ENCODE assay signal across 17 cellular contexts in the genomic region with DNA sequence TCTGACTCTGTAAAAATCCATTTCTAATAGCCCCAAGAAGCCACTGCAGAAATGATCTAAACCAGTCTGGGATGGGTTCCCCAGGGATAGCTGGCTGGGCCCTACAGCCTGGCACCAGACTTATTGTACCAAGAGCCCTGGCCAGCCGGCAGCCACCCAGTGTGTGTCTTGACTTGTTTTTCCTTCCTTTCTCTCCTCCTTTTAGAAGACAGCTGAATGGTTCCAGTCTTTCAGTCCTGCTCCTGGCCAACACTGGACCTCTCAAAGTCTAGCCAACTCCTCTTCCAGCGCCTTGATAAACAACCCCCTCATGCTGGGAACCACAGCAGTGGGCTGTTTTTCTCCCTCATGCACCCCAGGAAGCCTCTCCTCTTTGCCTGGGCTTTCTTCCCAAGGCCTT. TPM values are rescaled to one million over a fixed set of nuclear protein-coding genes. Genes with fewer than 3 reads are reported as not detected.
DNase-seq lines count a peak whose midpoint lies in the region; ATAC-seq and TF ChIP-seq lines count a peak whose summit lies in the region.
"Had no signal": no experiment of that assay in that cellular context is flagged by ENCODE, and none has a peak within 500 bp of the region (broad histone marks: within the 10 kb centered on the region; RNA-seq: fewer than 3 reads in every experiment).

No MANE protein-coding gene starts in this region.

- peaks cover 11% of the 10 kb centered on the region for H3K4me1 Mint-ChIP-seq in GM23338
- H3K4me1 Mint-ChIP-seq: CD8-positive, alpha-beta memory T cell had no signal

- H3K9me3 Mint-ChIP-seq in GM23338, result peaks cover 22% of the 10 kb centered on the region

- ATAC-seq in GM23338, result no peak
- no peak for ATAC-seq in HG03196 (IDR thresholded peaks at IDR 0.05; ENCODE audit: unreplicated experiment)
- no peak for ATAC-seq in GM19452 (IDR thresholded peaks at IDR 0.05; ENCODE audit: unreplicated experiment)
- ATAC-seq in GM18498 (IDR thresholded peaks at IDR 0.05; ENCODE audit: unreplicated experiment), result no peak
- ATAC-seq: HCT116, K562, Panc1 had no signal

- H3K4me3 ChIP-seq in GM23338, result no peak overlapping the region
- H3K4me3 ChIP-seq: BLaER1 treated with 17β-estradiol and CSF1 and Interleukin-3, amounts not matched to agents 10 nM and 100 nM; K562 had no signal

- TF ChIP-seq CTCF in GM23338 (conservative IDR thresholded peaks at IDR 0.05; ENCODE audit: low read depth in 2 of 2), result no peak

- H3K36me3 ChIP-seq in GM23338 (ENCODE audit: insufficient read depth), result no peaks in the 10 kb centered on the region

- H3K79me2 ChIP-seq in GM23338 (replicated peaks; ENCODE audit: insufficient read depth), result no peaks in the 10 kb centered on the region

- H3K4me2 ChIP-seq in GM23338, result no peak overlapping the region
- H3K4me2 ChIP-seq: BLaER1 treated with 17β-estradiol and CSF1 and Interleukin-3, amounts not matched to agents 10 nM and 100 nM had no signal

- H4K20me1 ChIP-seq in GM23338 (replicated peaks; ENCODE audit: insufficient read depth), result no peaks in the 10 kb centered on the region
- H4K20me1 ChIP-seq: BLaER1 treated with 17β-estradiol and CSF1 and Interleukin-3, amounts not matched to agents 10 nM and 100 nM had no signal

- H3K36me3 Mint-ChIP-seq in GM23338 (ENCODE audit: low read depth), result peaks cover 15% of the 10 kb centered on the region

- H3K27me3 Mint-ChIP-seq in GM23338 (ENCODE audit: insufficient read depth, low read depth, poor library complexity), result peaks cover 6% of the 10 kb centered on the region
- H3K27me3 Mint-ChIP-seq: CD8-positive, alpha-beta memory T cell had no signal

- H3K27ac Mint-ChIP-seq in GM23338, result no peak overlapping the region

- peak overlapping the region; percentile 18; the same call in 1 of the 2 replicates for H2AFZ ChIP-seq in GM23338

- no peak overlapping the region for H3K4me3 Mint-ChIP-seq in GM23338
- H3K4me3 Mint-ChIP-seq: CD8-positive, alpha-beta memory T cell had no signal

- no peaks in the 10 kb centered on the region for H3K27me3 ChIP-seq in GM23338 (ENCODE audit: insufficient read depth)
- H3K27me3 ChIP-seq: BLaER1 treated with 17β-estradiol and CSF1 and Interleukin-3, amounts not matched to agents 10 nM and 100 nM had no signal

- peaks cover 4% of the 10 kb centered on the region; the same call in 1 of the 2 replicates for H3F3A ChIP-seq in GM23338 (replicated peaks; ENCODE audit: low read depth)

- no peaks in the 10 kb centered on the region for H3K9me2 ChIP-seq in GM23338 (ENCODE audit: insufficient read depth)

- H3K4me1 ChIP-seq in GM23338 (ENCODE audit: insufficient read depth), result peaks cover 14% of the 10 kb centered on the region

- no peak overlapping the region for H3K27ac ChIP-seq in GM23338 (ENCODE audit: low read depth)
- H3K27ac ChIP-seq: BLaER1 treated with 17β-estradiol and CSF1 and Interleukin-3, amounts not matched to agents 10 nM and 100 nM had no signal

- DNase-seq in Ammon's horn (ENCODE audit: low spot score), result peak; percentile 59
- DNase-seq in GM23338 (ENCODE audit: low spot score), result no peak
- peak; percentile 32 to 47 for DNase-seq in hippocampal formation (lab: John Stamatoyannopoulos, UW)
- DNase-seq in pons (ENCODE audit: low spot score), result peak; percentile 52
- no peak for DNase-seq in DMS 273 treated with DMSO at 0.1 percent for 48 hours (lab: John Stamatoyannopoulos, UW)
- DNase-seq: CD8-positive, alpha-beta memory T cell; DMS79; GOT3; NCI-H1105 treated with DMSO at 0.1 percent for 48 hours; NCI-H1694 treated with DMSO at 0.1 percent for 48 hours had no signal

TF ChIP-seq in GM23338, 12 proteins besides CTCF, POLR2A, EP300 and RAD21:
- TF ChIP-seq ZNF114 (CRISPR knock-in tag; IDR thresholded peaks at IDR 0.05), result no peak
- no peak for TF ChIP-seq EZH2phosphoT487 (IDR thresholded peaks at IDR 0.05; ENCODE audit: unreplicated experiment)
- TF ChIP-seq STAT1 (IDR thresholded peaks at IDR 0.05; ENCODE audit: unreplicated experiment), result no peak
- TF ChIP-seq POLR2AphosphoS5 (IDR thresholded peaks at IDR 0.05; ENCODE audit: low read depth), result no peak
- no peak for TF ChIP-seq CREB1 (CRISPR knock-in tag; IDR thresholded peaks at IDR 0.05; ENCODE audit: low read depth)
- no peak for TF ChIP-seq EZH2 (IDR thresholded peaks at IDR 0.05; ENCODE audit: low read depth, unreplicated experiment)
- TF ChIP-seq, protein P1, sequence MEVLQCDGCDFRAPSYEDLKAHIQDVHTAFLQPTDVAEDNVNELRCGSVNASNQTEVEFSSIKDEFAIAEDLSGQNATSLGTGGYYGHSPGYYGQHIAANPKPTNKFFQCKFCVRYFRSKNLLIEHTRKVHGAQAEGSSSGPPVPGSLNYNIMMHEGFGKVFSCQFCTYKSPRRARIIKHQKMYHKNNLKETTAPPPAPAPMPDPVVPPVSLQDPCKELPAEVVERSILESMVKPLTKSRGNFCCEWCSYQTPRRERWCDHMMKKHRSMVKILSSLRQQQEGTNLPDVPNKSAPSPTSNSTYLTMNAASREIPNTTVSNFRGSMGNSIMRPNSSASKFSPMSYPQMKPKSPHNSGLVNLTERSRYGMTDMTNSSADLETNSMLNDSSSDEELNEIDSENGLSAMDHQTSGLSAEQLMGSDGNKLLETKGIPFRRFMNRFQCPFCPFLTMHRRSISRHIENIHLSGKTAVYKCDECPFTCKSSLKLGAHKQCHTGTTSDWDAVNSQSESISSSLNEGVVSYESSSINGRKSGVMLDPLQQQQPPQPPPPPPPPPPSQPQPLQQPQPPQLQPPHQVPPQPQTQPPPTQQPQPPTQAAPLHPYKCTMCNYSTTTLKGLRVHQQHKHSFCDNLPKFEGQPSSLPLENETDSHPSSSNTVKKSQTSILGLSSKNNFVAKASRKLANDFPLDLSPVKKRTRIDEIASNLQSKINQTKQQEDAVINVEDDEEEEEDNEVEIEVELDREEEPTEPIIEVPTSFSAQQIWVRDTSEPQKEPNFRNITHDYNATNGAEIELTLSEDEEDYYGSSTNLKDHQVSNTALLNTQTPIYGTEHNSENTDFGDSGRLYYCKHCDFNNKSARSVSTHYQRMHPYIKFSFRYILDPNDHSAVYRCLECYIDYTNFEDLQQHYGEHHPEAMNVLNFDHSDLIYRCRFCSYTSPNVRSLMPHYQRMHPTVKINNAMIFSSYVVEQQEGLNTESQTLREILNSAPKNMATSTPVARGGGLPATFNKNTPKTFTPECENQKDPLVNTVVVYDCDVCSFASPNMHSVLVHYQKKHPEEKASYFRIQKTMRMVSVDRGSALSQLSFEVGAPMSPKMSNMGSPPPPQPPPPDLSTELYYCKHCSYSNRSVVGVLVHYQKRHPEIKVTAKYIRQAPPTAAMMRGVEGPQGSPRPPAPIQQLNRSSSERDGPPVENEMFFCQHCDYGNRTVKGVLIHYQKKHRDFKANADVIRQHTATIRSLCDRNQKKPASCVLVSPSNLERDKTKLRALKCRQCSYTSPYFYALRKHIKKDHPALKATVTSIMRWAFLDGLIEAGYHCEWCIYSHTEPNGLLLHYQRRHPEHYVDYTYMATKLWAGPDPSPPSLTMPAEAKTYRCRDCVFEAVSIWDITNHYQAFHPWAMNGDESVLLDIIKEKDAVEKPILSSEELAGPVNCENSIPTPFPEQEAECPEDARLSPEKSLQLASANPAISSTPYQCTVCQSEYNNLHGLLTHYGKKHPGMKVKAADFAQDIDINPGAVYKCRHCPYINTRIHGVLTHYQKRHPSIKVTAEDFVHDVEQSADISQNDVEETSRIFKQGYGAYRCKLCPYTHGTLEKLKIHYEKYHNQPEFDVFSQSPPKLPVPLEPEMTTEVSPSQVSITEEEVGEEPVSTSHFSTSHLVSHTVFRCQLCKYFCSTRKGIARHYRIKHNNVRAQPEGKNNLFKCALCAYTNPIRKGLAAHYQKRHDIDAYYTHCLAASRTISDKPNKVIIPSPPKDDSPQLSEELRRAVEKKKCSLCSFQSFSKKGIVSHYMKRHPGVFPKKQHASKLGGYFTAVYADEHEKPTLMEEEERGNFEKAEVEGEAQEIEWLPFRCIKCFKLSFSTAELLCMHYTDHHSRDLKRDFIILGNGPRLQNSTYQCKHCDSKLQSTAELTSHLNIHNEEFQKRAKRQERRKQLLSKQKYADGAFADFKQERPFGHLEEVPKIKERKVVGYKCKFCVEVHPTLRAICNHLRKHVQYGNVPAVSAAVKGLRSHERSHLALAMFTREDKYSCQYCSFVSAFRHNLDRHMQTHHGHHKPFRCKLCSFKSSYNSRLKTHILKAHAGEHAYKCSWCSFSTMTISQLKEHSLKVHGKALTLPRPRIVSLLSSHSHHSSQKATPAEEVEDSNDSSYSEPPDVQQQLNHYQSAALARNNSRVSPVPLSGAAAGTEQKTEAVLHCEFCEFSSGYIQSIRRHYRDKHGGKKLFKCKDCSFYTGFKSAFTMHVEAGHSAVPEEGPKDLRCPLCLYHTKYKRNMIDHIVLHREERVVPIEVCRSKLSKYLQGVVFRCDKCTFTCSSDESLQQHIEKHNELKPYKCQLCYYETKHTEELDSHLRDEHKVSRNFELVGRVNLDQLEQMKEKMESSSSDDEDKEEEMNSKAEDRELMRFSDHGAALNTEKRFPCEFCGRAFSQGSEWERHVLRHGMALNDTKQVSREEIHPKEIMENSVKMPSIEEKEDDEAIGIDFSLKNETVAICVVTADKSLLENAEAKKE (CRISPR knock-in tag; IDR thresholded peaks at IDR 0.05), result no peak
- TF ChIP-seq ETS1 (IDR thresholded peaks at IDR 0.05), result no peak
TF ChIP-seq in GM23338: peak in this region for 0.

RNA-seq across cellular contexts. Expression of gene ATOX1, which starts 34.1 kb away (rescaled TPM):
- 118 and 123 TPM in 2 replicates for total RNA-seq in GM23338 (2014; rRNA removed; shearing (Covaris generic))
- 120 and 134 TPM in 2 replicates for polyA plus RNA-seq in GM23338 (2016; fragmentation: Nextera tagmentation; extraction: Ambion mirVana)

RNA-seq across cellular contexts. Expression of gene SPARC, which starts 37.6 kb away (rescaled TPM):
- 203 and 218 TPM in 2 replicates for total RNA-seq in GM23338 (2014; rRNA removed; shearing (Covaris generic))
- polyA plus RNA-seq in GM23338 (2016; fragmentation: Nextera tagmentation; extraction: Ambion mirVana), result 200 and 225 TPM in 2 replicates
- polyA plus RNA-seq: CD8-positive, alpha-beta memory T cell had no signal

RNA-seq across cellular contexts. Expression of gene G3BP1, which starts 47.4 kb away (rescaled TPM):
- total RNA-seq in GM23338 (2014; rRNA removed; shearing (Covaris generic)), result 323 and 345 TPM in 2 replicates
- 158 and 183 TPM in 2 replicates for polyA plus RNA-seq in GM23338 (2016; fragmentation: Nextera tagmentation; extraction: Ambion mirVana)

Comparison
In these comparisons a context has a peak if more than half of its experiments do, and no peak if none do; other contexts are left out.
1. DNase-seq: peak in Ammon's horn (single experiment), hippocampal formation (2 of 2) and pons (single experiment); none in GM23338 (single experiment) and DMS 273 treated with DMSO at 0.1 percent for 48 hours (single experiment).